ENCODE assay signal across 22 cellular contexts in genomic region chr19:11176466-11177193, GRCh38. TPM values are rescaled to one million over a fixed set of nuclear protein-coding genes. Genes with fewer than 3 reads are reported as not detected.
A peak's percentile ranks its signal among the peaks of the same experiment; 100 is the strongest.
DNase-seq lines count a peak whose midpoint lies in the region; ATAC-seq, FAIRE-seq and TF ChIP-seq lines count a peak whose summit lies in the region.
"Had no signal": no experiment of that assay in that cellular context is flagged by ENCODE, and none has a peak within 500 bp of the region (broad histone marks: within the 10 kb centered on the region; RNA-seq: fewer than 3 reads in every experiment).

No MANE protein-coding gene starts in this region.

- H4K8ac ChIP-seq in neuronal stem cell (ENCODE audit: low read depth, low read length), result no peak overlapping the region

- H2BK5ac ChIP-seq in neuronal stem cell (ENCODE audit: low read length), result no peak overlapping the region

- in situ Hi-C loops in GM13977 (cut with MboI; ENCODE audit: low pct_unique_long_range_greater_than_20kb, low sequenced_read_pairs, unreplicated experiment), result no loop called here

- H3K4ac ChIP-seq in neuronal stem cell (ENCODE audit: low read length), result no peak overlapping the region

- FAIRE-seq in HTR-8/SVneo (lab: Jason Lieb, UNC) (peak; percentile 13), bronchial epithelial cell (lab: Jason Lieb, UNC) (peak; percentile 55)

- H3K27ac Mint-ChIP-seq in activated naive CD8-positive, alpha-beta T cell treated with anti-CD3 and anti-CD28 coated beads for 36 hours, result no peak overlapping the region

- peaks cover 7% of the 10 kb centered on the region for H3K27me3 Mint-ChIP-seq in activated naive CD8-positive, alpha-beta T cell treated with anti-CD3 and anti-CD28 coated beads for 36 hours

- no peak overlapping the region for H2BK15ac ChIP-seq in neuronal stem cell (ENCODE audit: low read length)

- no peak overlapping the region for H4K91ac ChIP-seq in neuronal stem cell (ENCODE audit: low read depth, low read length, poor library complexity)

- H3K27ac ChIP-seq in neuronal stem cell (replicated peaks; ENCODE audit: low read length), result no peak overlapping the region
- H3K27ac ChIP-seq: Peyer's patch, SK-N-MC had no signal

- peaks cover 6% of the 10 kb centered on the region for H3K4me1 Mint-ChIP-seq in activated naive CD8-positive, alpha-beta T cell treated with anti-CD3 and anti-CD28 coated beads for 36 hours

- DNase-seq in EH (ENCODE audit: low read depth), result peak; percentile 20
- DNase-seq in HTR-8/SVneo (ENCODE audit: insufficient read length, low spot score), result no peak
- DNase-seq in bronchial epithelial cell (ENCODE audit: low read depth), result no peak
- DNase-seq in neuronal stem cell (ENCODE audit: low spot score), result no peak
- DNase-seq in GM13977 (ENCODE audit: low spot score), result no peak
- DNase-seq in activated naive CD8-positive, alpha-beta T cell treated with anti-CD3 and anti-CD28 coated beads for 36 hours, result no peak
- DNase-seq: DMS153, DND-41, GOT3, NCI-H1092, NCI-H1417 treated with DMSO at 0.1 percent for 48 hours, NCI-H1694 treated with DMSO at 0.1 percent for 48 hours, NCI-H2081, NCI-H2227 treated with DMSO at 0.1 percent for 48 hours, NCI-H526 treated with DMSO at 0.1 percent for 48 hours, Peyer's patch, SHP77 treated with DMSO at 0.1 percent for 48 hours had no signal

- H3K27me3 ChIP-seq in bronchial epithelial cell (ENCODE audit: control insufficient read depth, insufficient read depth, low read length), result no peaks in the 10 kb centered on the region
- no peaks in the 10 kb centered on the region for H3K27me3 ChIP-seq in neuronal stem cell (ENCODE audit: control insufficient read depth in 3 of 3, insufficient read depth in 3 of 3, low read depth in 1 of 3, low read length in 3 of 3)
- H3K27me3 ChIP-seq: Peyer's patch had no signal

- no peak overlapping the region for H2BK120ac ChIP-seq in neuronal stem cell (ENCODE audit: low read depth, low read length)

- H3K79me1 ChIP-seq in neuronal stem cell (ENCODE audit: low read depth, low read length), result peaks cover 2% of the 10 kb centered on the region

- no peak overlapping the region for H3K14ac ChIP-seq in neuronal stem cell (ENCODE audit: low read length)

- H3K36me3 Mint-ChIP-seq in activated naive CD8-positive, alpha-beta T cell treated with anti-CD3 and anti-CD28 coated beads for 36 hours, result no peaks in the 10 kb centered on the region
- H3K36me3 Mint-ChIP-seq: IgD-negative memory B cell had no signal

- no peak overlapping the region for H3K4me3 ChIP-seq in bronchial epithelial cell (ENCODE audit: low read depth, low read length)
- H3K4me3 ChIP-seq in neuronal stem cell (ENCODE audit: low read length in 2 of 2), result no peak overlapping the region
- H3K4me3 ChIP-seq: Peyer's patch, SK-N-MC had no signal

- no peaks in the 10 kb centered on the region for H3K4me1 ChIP-seq in neuronal stem cell (ENCODE audit: control insufficient read depth in 2 of 2, insufficient read depth in 1 of 2, low read depth in 1 of 2, low read length in 2 of 2)

- H2AK5ac ChIP-seq in neuronal stem cell (ENCODE audit: low read depth, low read length), result no peak overlapping the region

- H3K9me3 ChIP-seq in neuronal stem cell (replicated peaks in 1 of 2; ENCODE audit: control insufficient read depth in 2 of 2, insufficient read depth in 1 of 2, low read depth in 1 of 2, low read length in 2 of 2), result no peaks in the 10 kb centered on the region
- H3K9me3 ChIP-seq: Peyer's patch had no signal

- no peaks in the 10 kb centered on the region for H3K9me3 Mint-ChIP-seq in activated naive CD8-positive, alpha-beta T cell treated with anti-CD3 and anti-CD28 coated beads for 36 hours
- H3K9me3 Mint-ChIP-seq: IgD-negative memory B cell had no signal

- peaks cover 7% of the 10 kb centered on the region for H3K36me3 ChIP-seq in bronchial epithelial cell (ENCODE audit: control insufficient read depth, insufficient read depth, low read length)
- peaks cover 28 to 61% of the 10 kb centered on the region in 2 donors for H3K36me3 ChIP-seq in neuronal stem cell (replicated peaks in 1 of 2; ENCODE audit: control insufficient read depth in 2 of 2, insufficient read depth in 2 of 2, low read length in 2 of 2)

- H3K9ac ChIP-seq in neuronal stem cell (ENCODE audit: low read depth, low read length, poor library complexity), result no peak overlapping the region

- no peak for ATAC-seq in GM18868 (IDR thresholded peaks at IDR 0.05; ENCODE audit: unreplicated experiment)
- no peak for ATAC-seq in HG02678 (IDR thresholded peaks at IDR 0.05; ENCODE audit: unreplicated experiment)
- ATAC-seq: HCT116 had no signal

- no peak overlapping the region for H3K4me3 Mint-ChIP-seq in activated naive CD8-positive, alpha-beta T cell treated with anti-CD3 and anti-CD28 coated beads for 36 hours
- H3K4me3 Mint-ChIP-seq: IgD-negative memory B cell had no signal

- no CpG with 5 or more reads among the region's 18 CpGs for WGBS in neuronal stem cell (ENCODE audit: extremely low coverage in 2 of 2, insufficient read length in 2 of 2, insufficient replicate concordance in 1 of 2), 2 donors

- no peak overlapping the region for H2AFZ ChIP-seq in neuronal stem cell (ENCODE audit: low read length)

- TF ChIP-seq CTCF in bronchial epithelial cell (IDR thresholded peaks at IDR 0.05; ENCODE audit: insufficient read depth, low read length, severe bottlenecking) (no peak), GM13977 (IDR thresholded peaks at IDR 0.05; ENCODE audit: extremely low read depth, insufficient read depth, missing control alignments) (no peak)

- H3K18ac ChIP-seq in neuronal stem cell (ENCODE audit: low read length), result no peak overlapping the region

- no peak overlapping the region for H2BK12ac ChIP-seq in neuronal stem cell (ENCODE audit: low read length)

- H3K4me2 ChIP-seq in neuronal stem cell (ENCODE audit: insufficient read depth, low read length, poor library complexity, severe bottlenecking), result no peak overlapping the region

- H3K23ac ChIP-seq in neuronal stem cell (ENCODE audit: low read depth, low read length, poor library complexity), result peak overlapping the region; percentile 89

RNA-seq across cellular contexts. Expression of gene KANK2, which starts 20.7 kb away (rescaled TPM):
- 10.2 and 10.8 TPM in 2 replicates for total RNA-seq in bronchial epithelial cell
- polyA plus RNA-seq in neuronal stem cell (2013, experiment 1 of 2), result 19.8 TPM
- 19.2 TPM for polyA plus RNA-seq in neuronal stem cell (2013, experiment 2 of 2)
- total RNA-seq in activated naive CD8-positive, alpha-beta T cell treated with anti-CD3 and anti-CD28 coated beads for 36 hours, result 1 to 10 TPM in 1 of 2 experiments, under 1 TPM in 1; 0.98 to 1.8 TPM
- polyA plus RNA-seq: IgD-negative memory B cell had no signal

RNA-seq across cellular contexts. Expression of gene SPC24, which starts 21.0 kb away (rescaled TPM):
- total RNA-seq in bronchial epithelial cell, result 1.6 and 1.7 TPM in 2 replicates
- polyA plus RNA-seq in neuronal stem cell (2013, experiment 1 of 2), result 21.3 TPM
- 22.7 TPM for polyA plus RNA-seq in neuronal stem cell (2013, experiment 2 of 2)
- 10 to 100 TPM; 54.4 TPM for total RNA-seq in activated naive CD8-positive, alpha-beta T cell treated with anti-CD3 and anti-CD28 coated beads for 36 hours
- polyA plus RNA-seq: IgD-negative memory B cell had no signal

Comparison
In these comparisons a context has a peak if more than half of its experiments do, and no peak if none do; other contexts are left out.
1. RNA of gene SPC24, which starts 21.0 kb away (total RNA-seq): 54.4 TPM in activated naive CD8-positive, alpha-beta T cell treated with anti-CD3 and anti-CD28 coated beads for 36 hours; 1.6 to 1.7 TPM in bronchial epithelial cell; every median in the first group is over 10 times any median in the second.